1 cellular context compared by ENCODE assay signal in the genomic region with DNA sequence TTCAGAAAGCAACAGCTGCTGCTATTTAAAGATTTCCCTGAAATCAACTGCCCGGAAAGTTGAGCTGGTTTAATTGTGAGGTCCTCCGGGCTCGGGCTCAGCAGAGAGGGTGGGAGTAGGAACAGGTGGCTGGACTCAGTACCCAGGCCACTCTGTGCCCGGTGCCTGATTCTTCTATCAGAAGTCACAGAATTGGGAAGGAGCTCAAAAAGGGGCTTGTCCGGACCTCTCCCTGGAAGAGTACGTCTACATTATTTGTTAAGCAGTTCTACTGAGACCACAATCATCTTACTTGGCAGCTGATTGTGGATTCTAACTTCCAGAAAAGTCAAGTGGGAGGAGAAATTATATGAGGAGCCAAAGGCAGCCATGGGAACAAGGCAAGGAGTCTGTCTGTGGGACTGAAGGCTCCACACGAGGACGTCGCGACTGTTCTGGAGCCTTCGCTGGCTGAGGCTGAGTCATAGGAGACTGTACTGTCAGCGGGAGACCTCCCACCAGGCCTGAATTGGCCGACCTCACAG.
TF ChIP-seq lines count a peak whose summit lies in the region.

No MANE protein-coding gene starts in this region.

TF ChIP-seq in GM23338, 12 proteins besides CTCF, POLR2A, EP300 and RAD21 (continued from another document):
- TF ChIP-seq, protein P1, sequence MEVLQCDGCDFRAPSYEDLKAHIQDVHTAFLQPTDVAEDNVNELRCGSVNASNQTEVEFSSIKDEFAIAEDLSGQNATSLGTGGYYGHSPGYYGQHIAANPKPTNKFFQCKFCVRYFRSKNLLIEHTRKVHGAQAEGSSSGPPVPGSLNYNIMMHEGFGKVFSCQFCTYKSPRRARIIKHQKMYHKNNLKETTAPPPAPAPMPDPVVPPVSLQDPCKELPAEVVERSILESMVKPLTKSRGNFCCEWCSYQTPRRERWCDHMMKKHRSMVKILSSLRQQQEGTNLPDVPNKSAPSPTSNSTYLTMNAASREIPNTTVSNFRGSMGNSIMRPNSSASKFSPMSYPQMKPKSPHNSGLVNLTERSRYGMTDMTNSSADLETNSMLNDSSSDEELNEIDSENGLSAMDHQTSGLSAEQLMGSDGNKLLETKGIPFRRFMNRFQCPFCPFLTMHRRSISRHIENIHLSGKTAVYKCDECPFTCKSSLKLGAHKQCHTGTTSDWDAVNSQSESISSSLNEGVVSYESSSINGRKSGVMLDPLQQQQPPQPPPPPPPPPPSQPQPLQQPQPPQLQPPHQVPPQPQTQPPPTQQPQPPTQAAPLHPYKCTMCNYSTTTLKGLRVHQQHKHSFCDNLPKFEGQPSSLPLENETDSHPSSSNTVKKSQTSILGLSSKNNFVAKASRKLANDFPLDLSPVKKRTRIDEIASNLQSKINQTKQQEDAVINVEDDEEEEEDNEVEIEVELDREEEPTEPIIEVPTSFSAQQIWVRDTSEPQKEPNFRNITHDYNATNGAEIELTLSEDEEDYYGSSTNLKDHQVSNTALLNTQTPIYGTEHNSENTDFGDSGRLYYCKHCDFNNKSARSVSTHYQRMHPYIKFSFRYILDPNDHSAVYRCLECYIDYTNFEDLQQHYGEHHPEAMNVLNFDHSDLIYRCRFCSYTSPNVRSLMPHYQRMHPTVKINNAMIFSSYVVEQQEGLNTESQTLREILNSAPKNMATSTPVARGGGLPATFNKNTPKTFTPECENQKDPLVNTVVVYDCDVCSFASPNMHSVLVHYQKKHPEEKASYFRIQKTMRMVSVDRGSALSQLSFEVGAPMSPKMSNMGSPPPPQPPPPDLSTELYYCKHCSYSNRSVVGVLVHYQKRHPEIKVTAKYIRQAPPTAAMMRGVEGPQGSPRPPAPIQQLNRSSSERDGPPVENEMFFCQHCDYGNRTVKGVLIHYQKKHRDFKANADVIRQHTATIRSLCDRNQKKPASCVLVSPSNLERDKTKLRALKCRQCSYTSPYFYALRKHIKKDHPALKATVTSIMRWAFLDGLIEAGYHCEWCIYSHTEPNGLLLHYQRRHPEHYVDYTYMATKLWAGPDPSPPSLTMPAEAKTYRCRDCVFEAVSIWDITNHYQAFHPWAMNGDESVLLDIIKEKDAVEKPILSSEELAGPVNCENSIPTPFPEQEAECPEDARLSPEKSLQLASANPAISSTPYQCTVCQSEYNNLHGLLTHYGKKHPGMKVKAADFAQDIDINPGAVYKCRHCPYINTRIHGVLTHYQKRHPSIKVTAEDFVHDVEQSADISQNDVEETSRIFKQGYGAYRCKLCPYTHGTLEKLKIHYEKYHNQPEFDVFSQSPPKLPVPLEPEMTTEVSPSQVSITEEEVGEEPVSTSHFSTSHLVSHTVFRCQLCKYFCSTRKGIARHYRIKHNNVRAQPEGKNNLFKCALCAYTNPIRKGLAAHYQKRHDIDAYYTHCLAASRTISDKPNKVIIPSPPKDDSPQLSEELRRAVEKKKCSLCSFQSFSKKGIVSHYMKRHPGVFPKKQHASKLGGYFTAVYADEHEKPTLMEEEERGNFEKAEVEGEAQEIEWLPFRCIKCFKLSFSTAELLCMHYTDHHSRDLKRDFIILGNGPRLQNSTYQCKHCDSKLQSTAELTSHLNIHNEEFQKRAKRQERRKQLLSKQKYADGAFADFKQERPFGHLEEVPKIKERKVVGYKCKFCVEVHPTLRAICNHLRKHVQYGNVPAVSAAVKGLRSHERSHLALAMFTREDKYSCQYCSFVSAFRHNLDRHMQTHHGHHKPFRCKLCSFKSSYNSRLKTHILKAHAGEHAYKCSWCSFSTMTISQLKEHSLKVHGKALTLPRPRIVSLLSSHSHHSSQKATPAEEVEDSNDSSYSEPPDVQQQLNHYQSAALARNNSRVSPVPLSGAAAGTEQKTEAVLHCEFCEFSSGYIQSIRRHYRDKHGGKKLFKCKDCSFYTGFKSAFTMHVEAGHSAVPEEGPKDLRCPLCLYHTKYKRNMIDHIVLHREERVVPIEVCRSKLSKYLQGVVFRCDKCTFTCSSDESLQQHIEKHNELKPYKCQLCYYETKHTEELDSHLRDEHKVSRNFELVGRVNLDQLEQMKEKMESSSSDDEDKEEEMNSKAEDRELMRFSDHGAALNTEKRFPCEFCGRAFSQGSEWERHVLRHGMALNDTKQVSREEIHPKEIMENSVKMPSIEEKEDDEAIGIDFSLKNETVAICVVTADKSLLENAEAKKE (CRISPR knock-in tag; IDR thresholded peaks at IDR 0.05), result no peak
- TF ChIP-seq POLR2AphosphoS5 (IDR thresholded peaks at IDR 0.05; ENCODE audit: low read depth) (no peak), STAT1 (IDR thresholded peaks at IDR 0.05; ENCODE audit: unreplicated experiment) (no peak), NANOG (IDR thresholded peaks at IDR 0.05; ENCODE audit: borderline replicate concordance) (no peak), EZH2phosphoT487 (IDR thresholded peaks at IDR 0.05; ENCODE audit: unreplicated experiment) (no peak), CREB1 (CRISPR knock-in tag; IDR thresholded peaks at IDR 0.05; ENCODE audit: low read depth) (no peak)
